In the genomic region with DNA sequence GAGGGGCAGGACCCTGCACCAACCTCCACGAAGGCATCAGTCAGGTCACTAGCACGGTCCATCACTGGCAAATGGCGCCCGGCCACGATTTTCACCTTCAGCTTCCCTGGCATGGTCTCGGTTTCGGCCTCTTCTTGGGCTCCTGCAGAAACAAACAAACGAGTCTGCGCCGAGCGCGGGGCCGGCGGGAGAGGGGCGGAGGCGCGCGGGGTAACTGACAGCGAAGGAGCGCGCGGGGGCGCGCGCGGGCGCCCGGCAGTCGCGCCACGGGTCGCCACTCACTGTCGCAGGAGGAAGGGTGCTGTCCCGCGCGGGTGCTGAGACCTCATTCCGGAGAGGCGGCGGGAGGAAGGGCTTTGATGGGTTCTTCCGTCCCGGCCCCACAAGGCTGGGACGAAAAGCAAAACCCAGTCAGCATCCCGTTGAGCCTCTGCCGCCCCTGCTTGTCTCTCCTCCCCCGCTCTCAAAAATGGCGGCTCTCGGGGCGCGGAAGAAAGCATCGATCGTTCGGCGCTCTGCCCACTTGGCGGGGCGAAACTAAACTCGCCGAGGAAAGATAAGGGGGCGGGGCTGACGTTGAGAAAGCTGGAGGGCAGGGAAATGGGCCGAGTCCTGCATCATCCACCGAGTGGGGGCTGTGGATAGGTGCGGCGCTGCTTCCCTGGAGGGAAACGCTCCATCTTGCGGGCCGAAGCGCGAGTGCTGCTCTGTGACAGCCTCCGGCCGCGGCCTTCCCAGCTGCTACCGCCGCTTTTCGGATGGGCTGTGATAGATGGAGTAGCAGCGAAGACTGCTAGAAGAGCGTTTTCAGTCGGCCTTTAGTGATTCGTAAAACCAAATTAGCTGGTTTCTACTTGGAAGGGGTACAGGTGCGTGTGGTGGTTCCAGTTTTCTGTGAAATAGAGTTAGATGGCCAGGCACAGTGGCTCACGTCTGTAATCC, we compare ENCODE assay signal across 1 cellular context.
TF ChIP-seq lines count a peak whose summit lies in the region.

A gene with protein sequence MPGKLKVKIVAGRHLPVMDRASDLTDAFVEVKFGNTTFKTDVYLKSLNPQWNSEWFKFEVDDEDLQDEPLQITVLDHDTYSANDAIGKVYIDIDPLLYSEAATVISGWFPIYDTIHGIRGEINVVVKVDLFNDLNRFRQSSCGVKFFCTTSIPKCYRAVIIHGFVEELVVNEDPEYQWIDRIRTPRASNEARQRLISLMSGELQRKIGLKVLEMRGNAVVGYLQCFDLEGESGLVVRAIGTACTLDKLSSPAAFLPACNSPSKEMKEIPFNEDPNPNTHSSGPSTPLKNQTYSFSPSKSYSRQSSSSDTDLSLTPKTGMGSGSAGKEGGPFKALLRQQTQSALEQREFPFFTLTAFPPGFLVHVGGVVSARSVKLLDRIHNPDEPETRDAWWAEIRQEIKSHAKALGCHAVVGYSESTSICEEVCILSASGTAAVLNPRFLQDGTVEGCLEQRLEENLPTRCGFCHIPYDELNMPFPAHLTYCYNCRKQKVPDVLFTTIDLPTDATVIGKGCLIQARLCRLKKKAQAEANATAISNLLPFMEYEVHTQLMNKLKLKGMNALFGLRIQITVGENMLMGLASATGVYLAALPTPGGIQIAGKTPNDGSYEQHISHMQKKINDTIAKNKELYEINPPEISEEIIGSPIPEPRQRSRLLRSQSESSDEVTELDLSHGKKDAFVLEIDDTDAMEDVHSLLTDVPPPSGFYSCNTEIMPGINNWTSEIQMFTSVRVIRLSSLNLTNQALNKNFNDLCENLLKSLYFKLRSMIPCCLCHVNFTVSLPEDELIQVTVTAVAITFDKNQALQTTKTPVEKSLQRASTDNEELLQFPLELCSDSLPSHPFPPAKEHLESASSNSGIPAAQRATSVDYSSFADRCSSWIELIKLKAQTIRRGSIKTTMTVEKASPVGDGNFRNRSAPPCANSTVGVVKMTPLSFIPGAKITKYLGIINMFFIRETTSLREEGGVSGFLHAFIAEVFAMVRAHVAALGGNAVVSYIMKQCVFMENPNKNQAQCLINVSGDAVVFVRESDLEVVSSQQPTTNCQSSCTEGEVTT (minus strand): TSS at position 505 of the 942 bp plus-strand sequence. CDS start 392 bp downstream, at position 113.

TF ChIP-seq in HepG2, 621 proteins besides CTCF, POLR2A, EP300 and RAD21 (continued from another document and continues in another):
- TF ChIP-seq, protein P1, sequence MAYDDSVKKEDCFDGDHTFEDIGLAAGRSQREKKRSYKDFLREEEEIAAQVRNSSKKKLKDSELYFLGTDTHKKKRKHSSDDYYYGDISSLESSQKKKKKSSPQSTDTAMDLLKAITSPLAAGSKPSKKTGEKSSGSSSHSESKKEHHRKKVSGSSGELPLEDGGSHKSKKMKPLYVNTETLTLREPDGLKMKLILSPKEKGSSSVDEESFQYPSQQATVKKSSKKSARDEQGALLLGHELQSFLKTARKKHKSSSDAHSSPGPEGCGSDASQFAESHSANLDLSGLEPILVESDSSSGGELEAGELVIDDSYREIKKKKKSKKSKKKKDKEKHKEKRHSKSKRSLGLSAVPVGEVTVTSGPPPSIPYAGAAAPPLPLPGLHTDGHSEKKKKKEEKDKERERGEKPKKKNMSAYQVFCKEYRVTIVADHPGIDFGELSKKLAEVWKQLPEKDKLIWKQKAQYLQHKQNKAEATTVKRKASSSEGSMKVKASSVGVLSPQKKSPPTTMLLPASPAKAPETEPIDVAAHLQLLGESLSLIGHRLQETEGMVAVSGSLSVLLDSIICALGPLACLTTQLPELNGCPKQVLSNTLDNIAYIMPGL (CRISPR knock-in tag; IDR thresholded peaks at IDR 0.05; ENCODE audit: borderline replicate concordance in 1 of 2, low read depth in 1 of 2), result peak; percentile 90 to 95
- TF ChIP-seq ZNF232 (CRISPR knock-in tag; IDR thresholded peaks at IDR 0.05; ENCODE audit: borderline replicate concordance), result peak; percentile 30; the same call in 1 of the 2 replicates
- peak; percentile 89; the same call in 1 of the 2 replicates for TF ChIP-seq HOXA5 (CRISPR knock-in tag; IDR thresholded peaks at IDR 0.05)
- peak in 1 of 2 experiments; percentile 94; a peak in 2 of 4 replicates for TF ChIP-seq KLF16 (CRISPR knock-in tag; IDR thresholded peaks at IDR 0.05)
- no peak for TF ChIP-seq STAG1 (CRISPR knock-in tag; IDR thresholded peaks at IDR 0.05)
- 0 out of 2 replicates have a peak, but pooled peaks have one; percentile 45 for TF ChIP-seq ZNF616 (CRISPR knock-in tag; IDR thresholded peaks at IDR 0.05; ENCODE audit: low read depth)
- no peak for TF ChIP-seq IKZF1 (IDR thresholded peaks at IDR 0.05)
- TF ChIP-seq, protein P2, sequence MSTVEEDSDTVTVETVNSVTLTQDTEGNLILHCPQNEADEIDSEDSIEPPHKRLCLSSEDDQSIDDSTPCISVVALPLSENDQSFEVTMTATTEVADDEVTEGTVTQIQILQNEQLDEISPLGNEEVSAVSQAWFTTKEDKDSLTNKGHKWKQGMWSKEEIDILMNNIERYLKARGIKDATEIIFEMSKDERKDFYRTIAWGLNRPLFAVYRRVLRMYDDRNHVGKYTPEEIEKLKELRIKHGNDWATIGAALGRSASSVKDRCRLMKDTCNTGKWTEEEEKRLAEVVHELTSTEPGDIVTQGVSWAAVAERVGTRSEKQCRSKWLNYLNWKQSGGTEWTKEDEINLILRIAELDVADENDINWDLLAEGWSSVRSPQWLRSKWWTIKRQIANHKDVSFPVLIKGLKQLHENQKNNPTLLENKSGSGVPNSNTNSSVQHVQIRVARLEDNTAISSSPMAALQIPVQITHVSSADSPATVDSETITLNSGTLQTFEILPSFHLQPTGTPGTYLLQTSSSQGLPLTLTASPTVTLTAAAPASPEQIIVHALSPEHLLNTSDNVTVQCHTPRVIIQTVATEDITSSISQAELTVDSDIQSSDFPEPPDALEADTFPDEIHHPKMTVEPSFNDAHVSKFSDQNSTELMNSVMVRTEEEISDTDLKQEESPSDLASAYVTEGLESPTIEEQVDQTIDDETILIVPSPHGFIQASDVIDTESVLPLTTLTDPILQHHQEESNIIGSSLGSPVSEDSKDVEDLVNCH (CRISPR knock-in tag; IDR thresholded peaks at IDR 0.05), result no peak
- TF ChIP-seq, protein P3, sequence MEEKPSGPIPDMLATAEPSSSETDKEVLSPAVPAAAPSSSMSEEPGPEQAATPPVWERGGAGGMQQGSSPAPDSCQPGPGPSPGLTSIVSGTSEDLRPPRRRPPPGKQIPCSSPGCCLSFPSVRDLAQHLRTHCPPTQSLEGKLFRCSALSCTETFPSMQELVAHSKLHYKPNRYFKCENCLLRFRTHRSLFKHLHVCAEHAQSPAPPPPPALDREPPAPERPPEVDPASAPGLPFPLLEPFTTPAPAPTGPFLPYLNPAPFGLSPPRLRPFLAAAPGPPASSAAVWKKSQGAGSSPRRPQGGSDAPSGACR (CRISPR knock-in tag; IDR thresholded peaks at IDR 0.05), result peak; percentile 87
- TF ChIP-seq ZNF644 (CRISPR knock-in tag; IDR thresholded peaks at IDR 0.05; ENCODE audit: low read depth), result peak; percentile 85; the same call in 1 of the 2 replicates
- peak; percentile 34; the same call in 1 of the 2 replicates for TF ChIP-seq CHD4 (IDR thresholded peaks at IDR 0.05; ENCODE audit: borderline replicate concordance, low read length)
- TF ChIP-seq ASH2L (IDR thresholded peaks at IDR 0.05; ENCODE audit: insufficient read length, low read depth, low read length), result peak; percentile 52
- TF ChIP-seq TARDBP (CRISPR knock-in tag; IDR thresholded peaks at IDR 0.05), result peak; percentile 74
- TF ChIP-seq ZNF850 (CRISPR knock-in tag; conservative IDR thresholded peaks at IDR 0.05), result peak; percentile 83; the same call in 1 of the 2 replicates
- TF ChIP-seq SP2 (CRISPR knock-in tag; IDR thresholded peaks at IDR 0.05), result no peak
- TF ChIP-seq, protein P4, sequence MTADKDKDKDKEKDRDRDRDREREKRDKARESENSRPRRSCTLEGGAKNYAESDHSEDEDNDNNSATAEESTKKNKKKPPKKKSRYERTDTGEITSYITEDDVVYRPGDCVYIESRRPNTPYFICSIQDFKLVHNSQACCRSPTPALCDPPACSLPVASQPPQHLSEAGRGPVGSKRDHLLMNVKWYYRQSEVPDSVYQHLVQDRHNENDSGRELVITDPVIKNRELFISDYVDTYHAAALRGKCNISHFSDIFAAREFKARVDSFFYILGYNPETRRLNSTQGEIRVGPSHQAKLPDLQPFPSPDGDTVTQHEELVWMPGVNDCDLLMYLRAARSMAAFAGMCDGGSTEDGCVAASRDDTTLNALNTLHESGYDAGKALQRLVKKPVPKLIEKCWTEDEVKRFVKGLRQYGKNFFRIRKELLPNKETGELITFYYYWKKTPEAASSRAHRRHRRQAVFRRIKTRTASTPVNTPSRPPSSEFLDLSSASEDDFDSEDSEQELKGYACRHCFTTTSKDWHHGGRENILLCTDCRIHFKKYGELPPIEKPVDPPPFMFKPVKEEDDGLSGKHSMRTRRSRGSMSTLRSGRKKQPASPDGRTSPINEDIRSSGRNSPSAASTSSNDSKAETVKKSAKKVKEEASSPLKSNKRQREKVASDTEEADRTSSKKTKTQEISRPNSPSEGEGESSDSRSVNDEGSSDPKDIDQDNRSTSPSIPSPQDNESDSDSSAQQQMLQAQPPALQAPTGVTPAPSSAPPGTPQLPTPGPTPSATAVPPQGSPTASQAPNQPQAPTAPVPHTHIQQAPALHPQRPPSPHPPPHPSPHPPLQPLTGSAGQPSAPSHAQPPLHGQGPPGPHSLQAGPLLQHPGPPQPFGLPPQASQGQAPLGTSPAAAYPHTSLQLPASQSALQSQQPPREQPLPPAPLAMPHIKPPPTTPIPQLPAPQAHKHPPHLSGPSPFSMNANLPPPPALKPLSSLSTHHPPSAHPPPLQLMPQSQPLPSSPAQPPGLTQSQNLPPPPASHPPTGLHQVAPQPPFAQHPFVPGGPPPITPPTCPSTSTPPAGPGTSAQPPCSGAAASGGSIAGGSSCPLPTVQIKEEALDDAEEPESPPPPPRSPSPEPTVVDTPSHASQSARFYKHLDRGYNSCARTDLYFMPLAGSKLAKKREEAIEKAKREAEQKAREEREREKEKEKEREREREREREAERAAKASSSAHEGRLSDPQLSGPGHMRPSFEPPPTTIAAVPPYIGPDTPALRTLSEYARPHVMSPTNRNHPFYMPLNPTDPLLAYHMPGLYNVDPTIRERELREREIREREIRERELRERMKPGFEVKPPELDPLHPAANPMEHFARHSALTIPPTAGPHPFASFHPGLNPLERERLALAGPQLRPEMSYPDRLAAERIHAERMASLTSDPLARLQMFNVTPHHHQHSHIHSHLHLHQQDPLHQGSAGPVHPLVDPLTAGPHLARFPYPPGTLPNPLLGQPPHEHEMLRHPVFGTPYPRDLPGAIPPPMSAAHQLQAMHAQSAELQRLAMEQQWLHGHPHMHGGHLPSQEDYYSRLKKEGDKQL (CRISPR knock-in tag; IDR thresholded peaks at IDR 0.05; ENCODE audit: low read depth), result peak; percentile 49; the same call in 1 of the 2 replicates
- no peak for TF ChIP-seq ATF1 (CRISPR knock-in tag; IDR thresholded peaks at IDR 0.05)
- TF ChIP-seq YY1 (IDR thresholded peaks at IDR 0.05; ENCODE audit: insufficient read depth, insufficient replicate concordance, low read depth, low read length), result peak; percentile 98
- TF ChIP-seq TSC22D2 (CRISPR knock-in tag; IDR thresholded peaks at IDR 0.05; ENCODE audit: borderline replicate concordance), result peak; percentile 59; the same call in 1 of the 2 replicates
- TF ChIP-seq, protein P5, sequence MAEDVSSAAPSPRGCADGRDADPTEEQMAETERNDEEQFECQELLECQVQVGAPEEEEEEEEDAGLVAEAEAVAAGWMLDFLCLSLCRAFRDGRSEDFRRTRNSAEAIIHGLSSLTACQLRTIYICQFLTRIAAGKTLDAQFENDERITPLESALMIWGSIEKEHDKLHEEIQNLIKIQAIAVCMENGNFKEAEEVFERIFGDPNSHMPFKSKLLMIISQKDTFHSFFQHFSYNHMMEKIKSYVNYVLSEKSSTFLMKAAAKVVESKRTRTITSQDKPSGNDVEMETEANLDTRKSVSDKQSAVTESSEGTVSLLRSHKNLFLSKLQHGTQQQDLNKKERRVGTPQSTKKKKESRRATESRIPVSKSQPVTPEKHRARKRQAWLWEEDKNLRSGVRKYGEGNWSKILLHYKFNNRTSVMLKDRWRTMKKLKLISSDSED (CRISPR knock-in tag; IDR thresholded peaks at IDR 0.05), result no peak
- peak; percentile 89 for TF ChIP-seq SAP130 (CRISPR knock-in tag; IDR thresholded peaks at IDR 0.05; ENCODE audit: low read depth)
- TF ChIP-seq, protein P6, sequence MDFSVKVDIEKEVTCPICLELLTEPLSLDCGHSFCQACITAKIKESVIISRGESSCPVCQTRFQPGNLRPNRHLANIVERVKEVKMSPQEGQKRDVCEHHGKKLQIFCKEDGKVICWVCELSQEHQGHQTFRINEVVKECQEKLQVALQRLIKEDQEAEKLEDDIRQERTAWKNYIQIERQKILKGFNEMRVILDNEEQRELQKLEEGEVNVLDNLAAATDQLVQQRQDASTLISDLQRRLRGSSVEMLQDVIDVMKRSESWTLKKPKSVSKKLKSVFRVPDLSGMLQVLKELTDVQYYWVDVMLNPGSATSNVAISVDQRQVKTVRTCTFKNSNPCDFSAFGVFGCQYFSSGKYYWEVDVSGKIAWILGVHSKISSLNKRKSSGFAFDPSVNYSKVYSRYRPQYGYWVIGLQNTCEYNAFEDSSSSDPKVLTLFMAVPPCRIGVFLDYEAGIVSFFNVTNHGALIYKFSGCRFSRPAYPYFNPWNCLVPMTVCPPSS (IDR thresholded peaks at IDR 0.05), result no peak
- peak; percentile 41; the same call in 1 of the 2 replicates for TF ChIP-seq ZNF143 (CRISPR knock-in tag; IDR thresholded peaks at IDR 0.05)
- no peak for TF ChIP-seq ZKSCAN5 (CRISPR knock-in tag; IDR thresholded peaks at IDR 0.05)
- peak; percentile 87 for TF ChIP-seq YEATS2 (CRISPR knock-in tag; IDR thresholded peaks at IDR 0.05; ENCODE audit: borderline replicate concordance)
- TF ChIP-seq RBM22 (optimal IDR thresholded peaks at IDR 0.05; ENCODE audit: low read length), result peak; percentile 56
- TF ChIP-seq ZNF274 (CRISPR knock-in tag; IDR thresholded peaks at IDR 0.05), result peak; percentile 89
- no peak for TF ChIP-seq NFIB (CRISPR knock-in tag; IDR thresholded peaks at IDR 0.05; ENCODE audit: borderline replicate concordance)
- peak; percentile 74 for TF ChIP-seq SOX5 (CRISPR knock-in tag; IDR thresholded peaks at IDR 0.05; ENCODE audit: borderline replicate concordance)
- TF ChIP-seq PITX1 (CRISPR knock-in tag; IDR thresholded peaks at IDR 0.05), result peak; percentile 86
- TF ChIP-seq, protein P7, sequence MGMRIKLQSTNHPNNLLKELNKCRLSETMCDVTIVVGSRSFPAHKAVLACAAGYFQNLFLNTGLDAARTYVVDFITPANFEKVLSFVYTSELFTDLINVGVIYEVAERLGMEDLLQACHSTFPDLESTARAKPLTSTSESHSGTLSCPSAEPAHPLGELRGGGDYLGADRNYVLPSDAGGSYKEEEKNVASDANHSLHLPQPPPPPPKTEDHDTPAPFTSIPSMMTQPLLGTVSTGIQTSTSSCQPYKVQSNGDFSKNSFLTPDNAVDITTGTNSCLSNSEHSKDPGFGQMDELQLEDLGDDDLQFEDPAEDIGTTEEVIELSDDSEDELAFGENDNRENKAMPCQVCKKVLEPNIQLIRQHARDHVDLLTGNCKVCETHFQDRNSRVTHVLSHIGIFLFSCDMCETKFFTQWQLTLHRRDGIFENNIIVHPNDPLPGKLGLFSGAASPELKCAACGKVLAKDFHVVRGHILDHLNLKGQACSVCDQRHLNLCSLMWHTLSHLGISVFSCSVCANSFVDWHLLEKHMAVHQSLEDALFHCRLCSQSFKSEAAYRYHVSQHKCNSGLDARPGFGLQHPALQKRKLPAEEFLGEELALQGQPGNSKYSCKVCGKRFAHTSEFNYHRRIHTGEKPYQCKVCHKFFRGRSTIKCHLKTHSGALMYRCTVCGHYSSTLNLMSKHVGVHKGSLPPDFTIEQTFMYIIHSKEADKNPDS (CRISPR knock-in tag; IDR thresholded peaks at IDR 0.05), result no peak
- TF ChIP-seq ZNF431 (CRISPR knock-in tag; IDR thresholded peaks at IDR 0.05; ENCODE audit: borderline replicate concordance, low read depth), result peak; percentile 14; the same call in 1 of the 2 replicates
- TF ChIP-seq KDM5B (CRISPR knock-in tag; IDR thresholded peaks at IDR 0.05; ENCODE audit: borderline replicate concordance), result peak; percentile 81
- no peak for TF ChIP-seq PAWR (CRISPR knock-in tag; IDR thresholded peaks at IDR 0.05; ENCODE audit: borderline replicate concordance)
- TF ChIP-seq ZNF432 (CRISPR knock-in tag; IDR thresholded peaks at IDR 0.05; ENCODE audit: borderline replicate concordance), result 0 out of 2 replicates have a peak, but pooled peaks have one; percentile 7
- TF ChIP-seq HNRNPH1 (optimal IDR thresholded peaks at IDR 0.05; ENCODE audit: low read depth, low read length), result no peak
